In genomic region chr2:134173338-134174016, GRCh38 we compare ENCODE assay signal across 11 cellular contexts.
DNase-seq lines count a peak whose midpoint lies in the region; ATAC-seq, FAIRE-seq and TF ChIP-seq lines count a peak whose summit lies in the region.
"Had no signal": no experiment of that assay in that cellular context is flagged by ENCODE, and none has a peak within 500 bp of the region (broad histone marks: within the 10 kb centered on the region; RNA-seq: fewer than 3 reads in every experiment).

No MANE protein-coding gene starts in this region.

- in situ Hi-C loops in HepG2 (cut with HindIII; ENCODE audit: extremely low pct_ligation_motif_present, low pct_unique_long_range_greater_than_20kb) = no loop called here

- H3K4me3 Mint-ChIP-seq in osteocyte (ENCODE audit: unreplicated experiment) = no peak overlapping the region

- H3K4me1 Mint-ChIP-seq in osteocyte (ENCODE audit: unreplicated experiment) = peaks cover 12% of the 10 kb centered on the region

- H3K4me2 ChIP-seq in HepG2 (ENCODE audit: low read depth, low read length) = no peak overlapping the region

- BruUV-seq in HepG2 (replicated peaks; lab: Mats Ljungman, UMichigan) = no TSS peak

- H3K4me1 ChIP-seq in left lung = peaks cover 4 to 13% of the 10 kb centered on the region in 2 donors
- H3K4me1 ChIP-seq in HepG2 (ENCODE audit: insufficient read depth, low read length) = no peaks in the 10 kb centered on the region

- H3K36me3 Mint-ChIP-seq in osteocyte (ENCODE audit: unreplicated experiment) = no peaks in the 10 kb centered on the region

- TF ChIP-seq POLR2A in HepG2 (IDR thresholded peaks at IDR 0.05; ENCODE audit: insufficient read depth in 1 of 2, low read depth in 2 of 2, low read length in 2 of 2) = no peak

- WGBS in HepG2 (ENCODE audit: low lambda C conversion rate) = 96% methylated on average over 14 of the region's 14 CpGs

- no peaks in the 10 kb centered on the region; the same call in 1 of the 2 replicates for H4K20me1 ChIP-seq in HepG2 (ENCODE audit: insufficient read depth, low read length)

- no peak overlapping the region for H3K9ac ChIP-seq in HepG2 (ENCODE audit: insufficient read depth, low read depth, low read length)

- CTCF ChIA-PET in HepG2 (lab: Yijun Ruan, JAX; ENCODE audit: low intra/inter-chr PET ratio, low total read pairs) = no interaction called here

- H3K36me3 ChIP-seq in WERI-Rb-1 (no peaks in the 10 kb centered on the region), left lung (no peaks in the 10 kb centered on the region), HepG2 (replicated peaks in 1 of 2; ENCODE audit: control insufficient read depth in 1 of 2, insufficient read depth in 2 of 2, low read length in 2 of 2) (no peaks in the 10 kb centered on the region; a peak in 1 of 5 replicates)
- H3K36me3 ChIP-seq: brain microvascular endothelial cell, vagina had no signal

- POLR2A ChIA-PET in HepG2 (lab: Yijun Ruan, JAX) = no interaction called here

- H2AFZ ChIP-seq in HepG2 (ENCODE audit: low read length) = no peak overlapping the region

- intact Hi-C loops in Right ventricle myocardium inferior (cut with DNase I) = loop anchor here (2.0 to 5.0 kb wide), 3 partner anchors 17 to 53 kb away; no protein-coding TSS in a partner anchor
- intact Hi-C loops in cardiac septum (cut with DNase I) = loop anchor here (1.0 to 5.0 kb wide), 2 partner anchors 33 to 51 kb away; no protein-coding TSS in a partner anchor
- intact Hi-C loops in left lung (cut with DNase I) = no loop called here
- intact Hi-C loops in HepG2 (cut with micrococcal nuclease; ENCODE audit: unreplicated experiment) = loop anchor here (5.0 kb wide), 1 partner anchor 51 kb away; no protein-coding TSS in a partner anchor

- no peaks in the 10 kb centered on the region for H3K27me3 Mint-ChIP-seq in osteocyte (ENCODE audit: unreplicated experiment)

- ATAC-seq in Right ventricle myocardium inferior (peak; percentile 77), left lung (peak; percentile 80), HepG2 (no peak)
- ATAC-seq in activated CD4-positive, CD25-positive, alpha-beta regulatory T cell treated with anti-CD3 and anti-CD28 coated beads, Interleukin-2, amount 50 U/mL, for 24 hours = no peak

- H3K79me2 ChIP-seq in HepG2 (ENCODE audit: insufficient read depth, low read length) = peaks cover 36% of the 10 kb centered on the region

- H3K27me3 ChIP-seq in WERI-Rb-1 (ENCODE audit: insufficient read depth, low read depth, severe bottlenecking) = no peaks in the 10 kb centered on the region
- no peaks in the 10 kb centered on the region for H3K27me3 ChIP-seq in left lung
- no peaks in the 10 kb centered on the region for H3K27me3 ChIP-seq in HepG2 (ENCODE audit: control insufficient read depth in 1 of 2, insufficient read depth in 2 of 2, low read length in 2 of 2)
- H3K27me3 ChIP-seq: brain microvascular endothelial cell, vagina had no signal

- no peaks in the 10 kb centered on the region for H3K9me3 Mint-ChIP-seq in osteocyte (ENCODE audit: unreplicated experiment)

- H3K27ac Mint-ChIP-seq in osteocyte (ENCODE audit: unreplicated experiment) = no peak overlapping the region

- TF ChIP-seq CTCF in WERI-Rb-1 (IDR thresholded peaks at IDR 0.05; ENCODE audit: low read depth, low read length) (no peak), left lung (IDR thresholded peaks at IDR 0.05) (no peak), HepG2 (CRISPR knock-in tag; IDR thresholded peaks at IDR 0.05) (no peak), osteocyte (IDR thresholded peaks at IDR 0.05) (no peak)

- H3K27ac ChIP-seq in WERI-Rb-1 = no peak overlapping the region
- H3K27ac ChIP-seq in left lung = no peak overlapping the region
- H3K27ac ChIP-seq in HepG2 (ENCODE audit: extremely low read length, insufficient read depth, low read length) = no peak overlapping the region
- H3K27ac ChIP-seq: brain microvascular endothelial cell, vagina had no signal

- TF ChIP-seq RAD21 in HepG2 (CRISPR knock-in tag; IDR thresholded peaks at IDR 0.05) = no peak

- TF ChIP-seq EP300 in HepG2 (IDR thresholded peaks at IDR 0.05; ENCODE audit: low read depth in 2 of 2, low read length in 2 of 2) (no peak), HepG2 (CRISPR knock-in tag; IDR thresholded peaks at IDR 0.05; ENCODE audit: borderline replicate concordance) (no peak)

- FAIRE-seq in HepG2 (lab: Jason Lieb, UNC) = no peak
- FAIRE-seq: RCC 7860 had no signal

- no peak overlapping the region for H3K4me3 ChIP-seq in WERI-Rb-1 (ENCODE audit: low read depth, low read length)
- no peak overlapping the region for H3K4me3 ChIP-seq in left lung
- H3K4me3 ChIP-seq in HepG2 (replicated peaks in 1 of 3; ENCODE audit: insufficient read depth in 1 of 3, low read depth in 2 of 3, low read length in 3 of 3) = no peak overlapping the region
- H3K4me3 ChIP-seq: vagina had no signal

- DNase-seq in Right ventricle myocardium inferior (ENCODE audit: missing footprints) (no peak), cardiac septum (ENCODE audit: low spot score) (no peak), WERI-Rb-1 (peak; percentile 36), left lung (peak in 1 of 2 donors; percentile 59), HepG2 (ENCODE audit: low spot score) (no peak), osteocyte (ENCODE audit: extremely low spot score, unreplicated experiment) (no peak)
- DNase-seq in activated CD4-positive, CD25-positive, alpha-beta regulatory T cell (lab: John Stamatoyannopoulos, UW) = no peak
- DNase-seq: brain microvascular endothelial cell had no signal

- H3K9me3 ChIP-seq in WERI-Rb-1 (ENCODE audit: severe bottlenecking) = no peaks in the 10 kb centered on the region
- no peaks in the 10 kb centered on the region for H3K9me3 ChIP-seq in left lung
- no peaks in the 10 kb centered on the region for H3K9me3 ChIP-seq in HepG2 (ENCODE audit: low read length)
- H3K9me3 ChIP-seq: vagina had no signal

TF ChIP-seq in HepG2, 621 proteins besides CTCF, POLR2A, EP300 and RAD21:
- no peak for TF ChIP-seq MED1 (CRISPR knock-in tag; IDR thresholded peaks at IDR 0.05)
- no peak for TF ChIP-seq SOX13 (IDR thresholded peaks at IDR 0.05)
- no peak for TF ChIP-seq SOX13 (CRISPR knock-in tag; conservative IDR thresholded peaks at IDR 0.05 in 1 of 2, IDR thresholded peaks at IDR 0.05 in 1 of 2)

Comparison
In these comparisons a context has a peak if more than half of its experiments do, and no peak if none do; other contexts are left out.
1. ATAC-seq: peak in Right ventricle myocardium inferior (single experiment) and left lung (single experiment); none in activated CD4-positive, CD25-positive, alpha-beta regulatory T cell treated with anti-CD3 and anti-CD28 coated beads, Interleukin-2, amount 50 U/mL, for 24 hours (0 of 2) and HepG2 (single experiment).
2. intact Hi-C loops: an anchor here in Right ventricle myocardium inferior (2.0 to 5.0 kb wide), cardiac septum (1.0 to 5.0 kb wide) and HepG2 (5.0 kb wide); none called in left lung.